Comparison of ENCODE assay signal across 20 cellular contexts in genomic region chr1:25462732-25463131, GRCh38. TPM values are rescaled to one million over a fixed set of nuclear protein-coding genes. Genes with fewer than 3 reads are reported as not detected.
DNase-seq lines count a peak whose midpoint lies in the region; ATAC-seq and TF ChIP-seq lines count a peak whose summit lies in the region.
"Had no signal": no experiment of that assay in that cellular context is flagged by ENCODE, and none has a peak within 500 bp of the region (broad histone marks: within the 10 kb centered on the region; RNA-seq: fewer than 3 reads in every experiment).

No MANE protein-coding gene starts in this region.

- H3K27ac ChIP-seq in gastrocnemius medialis (peak overlapping the region; percentile 50 to 77 (median 61)), tibial nerve (no peak overlapping the region)
- H3K27ac ChIP-seq: C4-2B, cardiac muscle cell, neural progenitor cell, skin epidermis, tibial artery had no signal

- H3K36me3 Mint-ChIP-seq in endothelial cell (ENCODE audit: low read depth, unreplicated experiment) = peaks cover 34% of the 10 kb centered on the region

- H3K4me1 ChIP-seq in gastrocnemius medialis (peaks cover 66 to 67% of the 10 kb centered on the region in 2 donors), tibial nerve (peaks cover 0 to 8% (median 0%) of the 10 kb centered on the region in 4 donors)
- H3K4me1 ChIP-seq: neural progenitor cell had no signal

- in situ Hi-C loops in gastrocnemius medialis (cut with MboI; ENCODE audit: low sequenced_read_pairs in 4 of 4) = no loop called here

- ATAC-seq in Right ventricle myocardium inferior (peak; percentile 44), left cardiac atrium (no peak), gastrocnemius medialis (peak in 1 of 2 donors; percentile 33)

- DNase-seq in Right ventricle myocardium inferior (ENCODE audit: missing footprints) (no peak), left cardiac atrium (no peak), NCI-H446 treated with DMSO at 0.1 percent for 48 hours (lab: John Stamatoyannopoulos, UW) (peak; percentile 75), endothelial cell (ENCODE audit: low spot score) (no peak), gastrocnemius medialis (no peak), foreskin fibroblast (no peak), tibial nerve (ENCODE audit: low spot score in 2 of 2) (no peak)
- DNase-seq in stimulated activated CD4-positive, alpha-beta T cell treated with anti-CD3 and anti-CD28 coated beads, Interleukin-4, amount 100 ng/mL, for 4 hours = no peak
- DNase-seq: activated CD4-positive, alpha-beta T cell treated with anti-CD3 and anti-CD28 coated beads, Interleukin-2, amount 50 U/mL, for 1 hour; DMS153; GOT3; NCI-H510A; tibial artery had no signal

- TF ChIP-seq POLR2A in gastrocnemius medialis (IDR thresholded peaks at IDR 0.05) (no peak), tibial nerve (IDR thresholded peaks at IDR 0.05) (no peak)

- peaks cover 2% of the 10 kb centered on the region for H3K27me3 Mint-ChIP-seq in endothelial cell (ENCODE audit: unreplicated experiment)
- H3K27me3 Mint-ChIP-seq: progenitor cell of endocrine pancreas; stimulated activated naive CD8-positive, alpha-beta T cell treated with anti-CD3 and anti-CD28 coated beads, Interleukin-15, Interleukin-2, amounts not matched to agents 100 ng/mL and 50 ng/mL, for 24 hours had no signal

- H3K9me3 ChIP-seq in gastrocnemius medialis = no peaks in the 10 kb centered on the region
- no peaks in the 10 kb centered on the region for H3K9me3 ChIP-seq in tibial nerve
- H3K9me3 ChIP-seq: tibial artery had no signal

- H3K27me3 ChIP-seq in gastrocnemius medialis (no peaks in the 10 kb centered on the region), tibial nerve (no peaks in the 10 kb centered on the region)
- H3K27me3 ChIP-seq: cardiac muscle cell, neural progenitor cell, tibial artery had no signal

- peak overlapping the region; percentile 69 for H3K27ac Mint-ChIP-seq in endothelial cell (ENCODE audit: unreplicated experiment)
- H3K27ac Mint-ChIP-seq: neural progenitor cell; progenitor cell of endocrine pancreas; stimulated activated naive CD8-positive, alpha-beta T cell treated with anti-CD3 and anti-CD28 coated beads, Interleukin-15, Interleukin-2, amounts not matched to agents 100 ng/mL and 50 ng/mL, for 24 hours had no signal

- 37 to 39% methylated on average over 5 of the region's 5 CpGs for WGBS in tibial nerve, 2 donors

- no peak overlapping the region for H3K4me3 ChIP-seq in gastrocnemius medialis
- no peak overlapping the region for H3K4me3 ChIP-seq in foreskin fibroblast (ENCODE audit: low read depth in 1 of 2, low read length in 2 of 2)
- no peak overlapping the region for H3K4me3 ChIP-seq in tibial nerve
- H3K4me3 ChIP-seq: cardiac muscle cell, neural progenitor cell, skin epidermis, tibial artery had no signal

- peaks cover 16% of the 10 kb centered on the region for H3K4me1 Mint-ChIP-seq in endothelial cell (ENCODE audit: unreplicated experiment)
- H3K4me1 Mint-ChIP-seq: neural progenitor cell had no signal

- H3K36me3 ChIP-seq in gastrocnemius medialis = peaks cover 0 to 6% of the 10 kb centered on the region in 2 donors
- peaks cover 0 to 34% (median 0%) of the 10 kb centered on the region in 3 donors for H3K36me3 ChIP-seq in tibial nerve
- H3K36me3 ChIP-seq: neural progenitor cell had no signal

- TF ChIP-seq CTCF in endothelial cell (IDR thresholded peaks at IDR 0.05; ENCODE audit: unreplicated experiment) (no peak), gastrocnemius medialis (IDR thresholded peaks at IDR 0.05 in 4 of 5, conservative IDR thresholded peaks at IDR 0.05 in 1 of 5) (no peak), foreskin fibroblast (IDR thresholded peaks at IDR 0.05; ENCODE audit: low read depth, low read length) (no peak), tibial nerve (IDR thresholded peaks at IDR 0.05) (no peak)

- TF ChIP-seq EP300 in tibial nerve (IDR thresholded peaks at IDR 0.05) = no peak

- intact Hi-C loops in Right ventricle myocardium inferior (cut with DNase I) = no loop called here
- intact Hi-C loops in left cardiac atrium (cut with DNase I) = no loop called here
- intact Hi-C loops in gastrocnemius medialis (cut with DNase I; ENCODE audit: low total_unique reads) = no loop called here

- no peaks in the 10 kb centered on the region for H3K9me3 Mint-ChIP-seq in endothelial cell (ENCODE audit: unreplicated experiment)
- H3K9me3 Mint-ChIP-seq: neural progenitor cell; stimulated activated naive CD8-positive, alpha-beta T cell treated with anti-CD3 and anti-CD28 coated beads, Interleukin-15, Interleukin-2, amounts not matched to agents 100 ng/mL and 50 ng/mL, for 24 hours had no signal

- H3K4me3 Mint-ChIP-seq in endothelial cell (ENCODE audit: unreplicated experiment) = no peak overlapping the region
- H3K4me3 Mint-ChIP-seq: neural progenitor cell; stimulated activated naive CD8-positive, alpha-beta T cell treated with anti-CD3 and anti-CD28 coated beads, Interleukin-15, Interleukin-2, amounts not matched to agents 100 ng/mL and 50 ng/mL, for 24 hours had no signal

RNA-seq across cellular contexts. Expression of gene MACO1, which starts 32.0 kb away (rescaled TPM):
- total RNA-seq in Right ventricle myocardium inferior (13.7 TPM), left cardiac atrium (10 to 100 TPM; 15.1 to 16.4 TPM), endothelial cell (ENCODE audit: unreplicated experiment) (35.9 TPM), gastrocnemius medialis (10 to 100 TPM; 38.8 to 74.6 (median 44.8) TPM), tibial nerve (10 to 100 TPM in 3 of 4 donors, 1 to 10 TPM in 1; 8.8 to 16.2 (median 13.7) TPM)

RNA-seq across cellular contexts. Expression of gene RHCE, which starts 42.1 kb away (rescaled TPM):
- 1.7 TPM for total RNA-seq in Right ventricle myocardium inferior
- total RNA-seq in left cardiac atrium = under 1 TPM; 0.65 to 0.71 TPM
- 2.4 TPM for total RNA-seq in endothelial cell (ENCODE audit: unreplicated experiment)
- 1 to 10 TPM in 2 of 4 donors, not detected in 2; 1.0 to 2.4 TPM for total RNA-seq in gastrocnemius medialis
- total RNA-seq in tibial nerve = under 1 TPM in 1 of 4 donors, not detected in 3; 0.22 TPM
- total RNA-seq: epithelial cell of proximal tubule, progenitor cell of endocrine pancreas had no signal

Comparison
In these comparisons a context has a peak if more than half of its experiments do, and no peak if none do; other contexts are left out.
1. H3K27ac ChIP-seq: peak in gastrocnemius medialis (4 of 4); none in tibial nerve (0 of 4).